Comparison of ENCODE assay signal across 20 cellular contexts in genomic region chr11:107707807-107708206, GRCh38. TPM values are rescaled to one million over a fixed set of nuclear protein-coding genes. Genes with fewer than 3 reads are reported as not detected.
A peak's percentile ranks its signal among the peaks of the same experiment; 100 is the strongest.
DNase-seq lines count a peak whose midpoint lies in the region; ATAC-seq and TF ChIP-seq lines count a peak whose summit lies in the region.
"Had no signal": no experiment of that assay in that cellular context is flagged by ENCODE, and none has a peak within 500 bp of the region (broad histone marks: within the 10 kb centered on the region; RNA-seq: fewer than 3 reads in every experiment).

No MANE protein-coding gene starts in this region.

- no peaks in the 10 kb centered on the region for H3K9me3 Mint-ChIP-seq in WTC11

- H3K4me1 Mint-ChIP-seq in WTC11 = peaks cover 18% of the 10 kb centered on the region

- no peak for TF ChIP-seq CTCF in WTC11 (IDR thresholded peaks at IDR 0.05)

- DNase-seq in H7 = peak; percentile 18
- DNase-seq in WTC11 (ENCODE audit: low spot score) = no peak
- DNase-seq in iPS-NIHi11 (ENCODE audit: low spot score) = peak; percentile 27
- peak; percentile 61 for DNase-seq in renal cortical epithelial cell (ENCODE audit: low read depth)
- DNase-seq in AG08396 (ENCODE audit: low spot score) = no peak
- DNase-seq: BE2C, DMS53, GF-D8, IMR-90, NCI-H1105, NCI-H2081, NCI-H446, NCI-H526, OCI-M1, Right ventricle myocardium superior had no signal

- H3K36me3 ChIP-seq in H7 (replicated peaks; ENCODE audit: control insufficient read depth, insufficient read depth, low read length) = no peaks in the 10 kb centered on the region
- H3K36me3 ChIP-seq: BE2C had no signal

- no peak overlapping the region for H3K4me3 ChIP-seq in H7 (ENCODE audit: insufficient read depth, low read depth, low read length)
- H3K4me3 ChIP-seq: A549 had no signal

- CTCF ChIA-PET in WTC11 (lab: Charles Lee) = no interaction called here

- peaks cover 42% of the 10 kb centered on the region for H3K27me3 Mint-ChIP-seq in WTC11 (ENCODE audit: low read depth)

- peak overlapping the region; percentile 10; the same call in 1 of the 2 replicates for H3K4me3 Mint-ChIP-seq in WTC11

- no peak overlapping the region for H3K27ac Mint-ChIP-seq in WTC11

- no peaks in the 10 kb centered on the region for H3K36me3 Mint-ChIP-seq in WTC11

- POLR2A ChIA-PET in WTC11 (lab: Charles Lee) = no interaction called here

- no peaks in the 10 kb centered on the region for H3K27me3 ChIP-seq in H7 (ENCODE audit: control insufficient read depth, insufficient read depth, low read length)

- ATAC-seq in WTC11 (peak; percentile 87), GM18861 (IDR thresholded peaks at IDR 0.05; ENCODE audit: unreplicated experiment) (no peak), HG02678 (IDR thresholded peaks at IDR 0.05; ENCODE audit: unreplicated experiment) (no peak)
- ATAC-seq: A549 had no signal

TF ChIP-seq in WTC11, 78 proteins besides CTCF, POLR2A, EP300 and RAD21:
- TF ChIP-seq OVOL2 (CRISPR knock-in tag; IDR thresholded peaks at IDR 0.05; ENCODE audit: borderline replicate concordance) (no peak), GRHL2 (CRISPR knock-in tag; IDR thresholded peaks at IDR 0.05; ENCODE audit: insufficient replicate concordance, severe bottlenecking) (no peak), SMAD3 (CRISPR knock-in tag; IDR thresholded peaks at IDR 0.05; ENCODE audit: borderline replicate concordance) (no peak)
- TF ChIP-seq, protein P1, sequence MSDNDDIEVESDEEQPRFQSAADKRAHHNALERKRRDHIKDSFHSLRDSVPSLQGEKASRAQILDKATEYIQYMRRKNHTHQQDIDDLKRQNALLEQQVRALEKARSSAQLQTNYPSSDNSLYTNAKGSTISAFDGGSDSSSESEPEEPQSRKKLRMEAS (CRISPR knock-in tag; IDR thresholded peaks at IDR 0.05) = no peak

RNA-seq across cellular contexts. Expression of gene SLN, which starts 4.0 kb away (rescaled TPM):
- total RNA-seq in H7 (2014; rRNA removed; shearing (Covaris generic)) = not detected in 2 replicates
- not detected in 3 replicates for total RNA-seq in WTC11 (2021)
- 2.4 and 12.9 TPM in 2 replicates for total RNA-seq in renal cortical epithelial cell
- total RNA-seq: HT-29, IMR-90, SK-MEL-5 had no signal

Comparison
In these comparisons a context has a peak if more than half of its experiments do, and no peak if none do; other contexts are left out.
1. DNase-seq: peak in H7 (single experiment), iPS-NIHi11 (single experiment) and renal cortical epithelial cell (single experiment); none in WTC11 (single experiment) and AG08396 (single experiment).